In the genomic region with DNA sequence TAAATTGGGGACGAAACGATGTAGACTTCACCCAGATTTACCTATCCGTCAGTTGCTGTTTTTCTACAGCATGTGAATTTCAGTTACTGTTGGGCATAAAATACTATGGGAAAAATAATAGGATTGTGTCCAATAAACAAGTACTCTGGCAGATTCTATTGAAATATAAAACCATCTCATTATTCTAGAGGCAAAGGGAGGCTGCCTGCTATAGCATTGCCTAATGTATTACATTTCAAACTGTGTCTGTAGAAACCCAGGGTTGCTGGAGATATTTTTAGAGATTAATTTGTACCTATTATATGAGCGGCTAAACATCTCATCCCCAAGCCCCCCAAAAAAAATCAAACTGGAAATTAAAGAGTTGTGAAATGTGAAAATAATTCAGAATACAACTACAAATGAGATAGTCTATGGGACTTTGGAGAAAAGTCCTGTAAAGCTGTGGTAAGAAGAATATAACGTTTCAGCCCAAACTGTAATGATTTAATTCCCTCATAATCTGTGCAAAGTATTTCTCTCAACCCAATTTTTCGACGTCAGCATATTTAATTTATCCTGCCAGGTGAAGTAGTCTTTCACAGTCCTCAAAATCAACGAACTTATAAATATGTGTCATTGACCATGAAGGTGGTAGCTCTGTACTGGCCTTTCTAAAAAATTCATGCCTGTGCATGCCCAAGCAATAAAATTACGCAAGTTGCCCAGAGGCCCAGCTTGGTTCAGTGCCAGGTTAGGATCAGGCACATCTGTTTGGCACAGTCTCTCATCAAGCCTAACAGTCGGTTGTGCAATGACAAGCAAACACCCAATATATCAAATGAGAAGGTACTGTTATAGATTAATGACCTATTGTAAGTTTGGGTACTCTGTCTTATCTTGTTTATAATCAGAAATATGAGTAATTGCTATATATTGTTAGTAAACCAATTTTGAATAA, we compare ENCODE assay signal across 1 cellular context.
TF ChIP-seq lines count a peak whose summit lies in the region.

No MANE protein-coding gene starts in this region.

TF ChIP-seq in HepG2, 621 proteins besides CTCF, POLR2A, EP300 and RAD21:
- TF ChIP-seq SIX4 (CRISPR knock-in tag; IDR thresholded peaks at IDR 0.05) (no peak), ETV5 (CRISPR knock-in tag; IDR thresholded peaks at IDR 0.05; ENCODE audit: borderline replicate concordance) (no peak), YY1 (IDR thresholded peaks at IDR 0.05; ENCODE audit: insufficient read depth, insufficient replicate concordance, low read depth, low read length) (no peak), KLF16 (CRISPR knock-in tag; IDR thresholded peaks at IDR 0.05) (no peak), THAP11 (CRISPR knock-in tag; IDR thresholded peaks at IDR 0.05) (no peak), ZNF253 (CRISPR knock-in tag; IDR thresholded peaks at IDR 0.05; ENCODE audit: borderline replicate concordance) (no peak), NCOR1 (IDR thresholded peaks at IDR 0.05; ENCODE audit: borderline replicate concordance, low read length) (no peak), ZZZ3 (CRISPR knock-in tag; IDR thresholded peaks at IDR 0.05; ENCODE audit: borderline replicate concordance) (no peak), HHEX (CRISPR knock-in tag; IDR thresholded peaks at IDR 0.05) (no peak), SNAI1 (CRISPR knock-in tag; IDR thresholded peaks at IDR 0.05; ENCODE audit: borderline replicate concordance) (no peak), ZNF788 (CRISPR knock-in tag; IDR thresholded peaks at IDR 0.05; ENCODE audit: borderline replicate concordance) (no peak), ZNF569 (CRISPR knock-in tag; IDR thresholded peaks at IDR 0.05; ENCODE audit: borderline replicate concordance) (no peak), MAFF (IDR thresholded peaks at IDR 0.05; ENCODE audit: low read depth, low read length) (peak; percentile 77), CEBPB (IDR thresholded peaks at IDR 0.05; ENCODE audit: borderline replicate concordance, low read depth, low read length) (peak; percentile 43), SP2 (CRISPR knock-in tag; IDR thresholded peaks at IDR 0.05) (no peak), MAFK (conservative IDR thresholded peaks at IDR 0.05 in 1 of 2, IDR thresholded peaks at IDR 0.05 in 1 of 2; ENCODE audit: low read length in 2 of 2) (peak; percentile 75 to 89), FOXC1 (CRISPR knock-in tag; IDR thresholded peaks at IDR 0.05; ENCODE audit: borderline replicate concordance) (no peak), TP53 (CRISPR knock-in tag; conservative IDR thresholded peaks at IDR 0.05) (peak; percentile 56; the same call in 1 of the 2 replicates)
- TF ChIP-seq, protein P1, sequence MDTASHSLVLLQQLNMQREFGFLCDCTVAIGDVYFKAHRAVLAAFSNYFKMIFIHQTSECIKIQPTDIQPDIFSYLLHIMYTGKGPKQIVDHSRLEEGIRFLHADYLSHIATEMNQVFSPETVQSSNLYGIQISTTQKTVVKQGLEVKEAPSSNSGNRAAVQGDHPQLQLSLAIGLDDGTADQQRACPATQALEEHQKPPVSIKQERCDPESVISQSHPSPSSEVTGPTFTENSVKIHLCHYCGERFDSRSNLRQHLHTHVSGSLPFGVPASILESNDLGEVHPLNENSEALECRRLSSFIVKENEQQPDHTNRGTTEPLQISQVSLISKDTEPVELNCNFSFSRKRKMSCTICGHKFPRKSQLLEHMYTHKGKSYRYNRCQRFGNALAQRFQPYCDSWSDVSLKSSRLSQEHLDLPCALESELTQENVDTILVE (CRISPR knock-in tag; IDR thresholded peaks at IDR 0.05), result no peak
